ENCODE assay signal across 2 cellular contexts in the genomic region with DNA sequence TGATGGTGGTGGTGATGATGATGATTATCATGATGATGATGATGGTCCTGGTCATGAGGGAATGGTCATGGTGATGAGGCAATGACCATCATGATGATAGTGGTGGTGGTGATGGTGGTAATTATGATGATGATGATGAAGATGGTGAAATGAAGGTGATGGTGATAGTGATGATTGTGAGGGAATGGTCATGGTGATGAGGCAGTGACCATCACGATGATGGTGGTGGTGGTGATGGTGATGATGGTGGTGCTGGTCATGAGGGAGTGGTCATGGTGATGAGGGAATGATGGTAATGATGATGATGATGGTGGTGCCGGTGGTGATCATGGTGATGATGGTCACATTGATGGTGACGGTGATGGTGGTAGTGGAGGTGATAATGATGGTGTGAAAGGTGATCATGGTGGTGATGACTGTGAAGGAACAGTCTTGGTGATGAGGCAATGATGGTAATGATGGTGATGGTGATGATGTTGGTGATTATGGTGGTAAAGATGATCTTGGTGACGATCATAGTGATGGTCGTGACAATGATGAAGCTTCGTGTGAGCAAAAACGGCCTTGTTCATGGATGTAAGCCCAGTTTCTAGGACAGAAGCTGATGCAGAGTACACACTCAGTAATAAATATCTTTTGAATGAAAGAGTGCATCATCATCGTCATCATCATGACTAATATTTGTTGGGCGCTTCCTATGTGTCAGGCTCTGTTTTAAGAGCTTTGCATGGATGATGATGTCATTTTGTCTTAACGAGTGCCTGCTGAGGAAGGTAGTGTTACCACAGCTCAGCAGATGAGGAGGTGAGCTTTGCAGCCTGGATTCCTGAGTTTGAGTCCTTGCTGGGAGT.
TF ChIP-seq lines count a peak whose summit lies in the region.

No MANE protein-coding gene starts in this region.

TF ChIP-seq in IMR-90, 13 proteins besides CTCF, POLR2A, EP300 and RAD21:
- TF ChIP-seq RCOR1 (IDR thresholded peaks at IDR 0.05; ENCODE audit: insufficient replicate concordance, low read length) (no peak), BHLHE40 (IDR thresholded peaks at IDR 0.05; ENCODE audit: low read depth, low read length) (peak; percentile 58; the same call in 1 of the 2 replicates), SMC3 (IDR thresholded peaks at IDR 0.05; ENCODE audit: low read depth, low read length) (peak; percentile 2; the same call in 1 of the 2 replicates), MXI1 (IDR thresholded peaks at IDR 0.05; ENCODE audit: borderline replicate concordance, low read depth, low read length) (no peak), MAZ (IDR thresholded peaks at IDR 0.05; ENCODE audit: borderline replicate concordance, low read depth, low read length) (no peak), FOS (IDR thresholded peaks at IDR 0.05; ENCODE audit: low read depth, low read length) (peak; percentile 81), CEBPB (IDR thresholded peaks at IDR 0.05; ENCODE audit: low read depth, low read length) (peak; percentile 54), MAFK (IDR thresholded peaks at IDR 0.05; ENCODE audit: low read depth, low read length) (peak; percentile 43; the same call in 1 of the 2 replicates), NFE2L2 (IDR thresholded peaks at IDR 0.05; ENCODE audit: low read depth, low read length) (peak; percentile 59), RFX5 (IDR thresholded peaks at IDR 0.05; ENCODE audit: low read depth, low read length) (no peak), CHD1 (IDR thresholded peaks at IDR 0.05; ENCODE audit: low read depth, low read length) (no peak)
- TF ChIP-seq, protein P1, sequence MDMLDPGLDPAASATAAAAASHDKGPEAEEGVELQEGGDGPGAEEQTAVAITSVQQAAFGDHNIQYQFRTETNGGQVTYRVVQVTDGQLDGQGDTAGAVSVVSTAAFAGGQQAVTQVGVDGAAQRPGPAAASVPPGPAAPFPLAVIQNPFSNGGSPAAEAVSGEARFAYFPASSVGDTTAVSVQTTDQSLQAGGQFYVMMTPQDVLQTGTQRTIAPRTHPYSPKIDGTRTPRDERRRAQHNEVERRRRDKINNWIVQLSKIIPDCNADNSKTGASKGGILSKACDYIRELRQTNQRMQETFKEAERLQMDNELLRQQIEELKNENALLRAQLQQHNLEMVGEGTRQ (IDR thresholded peaks at IDR 0.05; ENCODE audit: low read depth, low read length) = no peak
- TF ChIP-seq, protein P2, sequence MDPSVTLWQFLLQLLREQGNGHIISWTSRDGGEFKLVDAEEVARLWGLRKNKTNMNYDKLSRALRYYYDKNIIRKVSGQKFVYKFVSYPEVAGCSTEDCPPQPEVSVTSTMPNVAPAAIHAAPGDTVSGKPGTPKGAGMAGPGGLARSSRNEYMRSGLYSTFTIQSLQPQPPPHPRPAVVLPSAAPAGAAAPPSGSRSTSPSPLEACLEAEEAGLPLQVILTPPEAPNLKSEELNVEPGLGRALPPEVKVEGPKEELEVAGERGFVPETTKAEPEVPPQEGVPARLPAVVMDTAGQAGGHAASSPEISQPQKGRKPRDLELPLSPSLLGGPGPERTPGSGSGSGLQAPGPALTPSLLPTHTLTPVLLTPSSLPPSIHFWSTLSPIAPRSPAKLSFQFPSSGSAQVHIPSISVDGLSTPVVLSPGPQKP (IDR thresholded peaks at IDR 0.05; ENCODE audit: borderline replicate concordance, low read depth, low read length) = no peak
TF ChIP-seq in IMR-90: peak in this region for 6.

TF ChIP-seq in K562, 482 proteins besides CTCF, POLR2A, EP300 and RAD21 (continues in another document):
- TF ChIP-seq, protein P3, sequence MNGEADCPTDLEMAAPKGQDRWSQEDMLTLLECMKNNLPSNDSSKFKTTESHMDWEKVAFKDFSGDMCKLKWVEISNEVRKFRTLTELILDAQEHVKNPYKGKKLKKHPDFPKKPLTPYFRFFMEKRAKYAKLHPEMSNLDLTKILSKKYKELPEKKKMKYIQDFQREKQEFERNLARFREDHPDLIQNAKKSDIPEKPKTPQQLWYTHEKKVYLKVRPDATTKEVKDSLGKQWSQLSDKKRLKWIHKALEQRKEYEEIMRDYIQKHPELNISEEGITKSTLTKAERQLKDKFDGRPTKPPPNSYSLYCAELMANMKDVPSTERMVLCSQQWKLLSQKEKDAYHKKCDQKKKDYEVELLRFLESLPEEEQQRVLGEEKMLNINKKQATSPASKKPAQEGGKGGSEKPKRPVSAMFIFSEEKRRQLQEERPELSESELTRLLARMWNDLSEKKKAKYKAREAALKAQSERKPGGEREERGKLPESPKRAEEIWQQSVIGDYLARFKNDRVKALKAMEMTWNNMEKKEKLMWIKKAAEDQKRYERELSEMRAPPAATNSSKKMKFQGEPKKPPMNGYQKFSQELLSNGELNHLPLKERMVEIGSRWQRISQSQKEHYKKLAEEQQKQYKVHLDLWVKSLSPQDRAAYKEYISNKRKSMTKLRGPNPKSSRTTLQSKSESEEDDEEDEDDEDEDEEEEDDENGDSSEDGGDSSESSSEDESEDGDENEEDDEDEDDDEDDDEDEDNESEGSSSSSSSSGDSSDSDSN (IDR thresholded peaks at IDR 0.05; ENCODE audit: borderline replicate concordance in 1 of 2, low read depth in 2 of 2, low read length in 2 of 2) = no peak
- TF ChIP-seq ETV5 (CRISPR knock-in tag; IDR thresholded peaks at IDR 0.05; ENCODE audit: low read depth) (no peak), SP2 (IDR thresholded peaks at IDR 0.05; ENCODE audit: extremely low read depth, low read depth, low read length, poor library complexity, severe bottlenecking) (no peak), CXXC5 (CRISPR knock-in tag; IDR thresholded peaks at IDR 0.05) (no peak), NBN (IDR thresholded peaks at IDR 0.05; ENCODE audit: low read depth) (no peak), ZNF75A (CRISPR knock-in tag; IDR thresholded peaks at IDR 0.05) (no peak), FOXA1 (IDR thresholded peaks at IDR 0.05; ENCODE audit: borderline replicate concordance) (no peak), SMAD3 (CRISPR knock-in tag; conservative IDR thresholded peaks at IDR 0.05) (no peak), PHTF2 (CRISPR knock-in tag; IDR thresholded peaks at IDR 0.05) (no peak), CBX8 (IDR thresholded peaks at IDR 0.05; ENCODE audit: borderline replicate concordance, extremely low read depth, low read depth, low read length, poor library complexity, severe bottlenecking) (no peak), HEY1 (CRISPR knock-in tag; IDR thresholded peaks at IDR 0.05; ENCODE audit: borderline replicate concordance) (no peak), TEAD1 (CRISPR knock-in tag; IDR thresholded peaks at IDR 0.05) (0 out of 4 replicates have a peak, but pooled peaks of 1 of the 2 experiments have one; percentile 36), ADNP (tag; IDR thresholded peaks at IDR 0.05) (no peak), ZNF57 (CRISPR knock-in tag; IDR thresholded peaks at IDR 0.05) (no peak), NFE2 (IDR thresholded peaks at IDR 0.05; ENCODE audit: low read depth) (no peak), RHOXF2B (CRISPR knock-in tag; conservative IDR thresholded peaks at IDR 0.05) (no peak), XRCC3 (IDR thresholded peaks at IDR 0.05) (no peak), ZNF316 (IDR thresholded peaks at IDR 0.05) (no peak), PTRF (tag; IDR thresholded peaks at IDR 0.05) (no peak), LARP7 (IDR thresholded peaks at IDR 0.05) (peak; percentile 44; the same call in 1 of the 2 replicates), C11orf30 (IDR thresholded peaks at IDR 0.05; ENCODE audit: low read depth) (peak; percentile 42), RBM22 (IDR thresholded peaks at IDR 0.05; ENCODE audit: low read depth, low read length, poor library complexity, severe bottlenecking) (no peak), JUND (IDR thresholded peaks at IDR 0.05; ENCODE audit: borderline replicate concordance, low read depth, low read length) (peak; percentile 79; the same call in 1 of the 2 replicates), JUND (tag; IDR thresholded peaks at IDR 0.05; ENCODE audit: borderline replicate concordance, low read depth, low read length) (peak; percentile 75; the same call in 2 of the 3 replicates), GATA2 (CRISPR knock-in tag; IDR thresholded peaks at IDR 0.05) (no peak), ZNF146 (CRISPR knock-in tag; IDR thresholded peaks at IDR 0.05; ENCODE audit: unreplicated experiment) (no peak), ZNF239 (CRISPR knock-in tag; IDR thresholded peaks at IDR 0.05) (no peak), CAMTA2 (CRISPR knock-in tag; conservative IDR thresholded peaks at IDR 0.05) (no peak), ZNF41 (CRISPR knock-in tag; conservative IDR thresholded peaks at IDR 0.05) (no peak), KAT2B (IDR thresholded peaks at IDR 0.05; ENCODE audit: low read depth, low read length) (no peak), NELFE (IDR thresholded peaks at IDR 0.05; ENCODE audit: insufficient read depth, insufficient read length) (no peak), MEIS2 (IDR thresholded peaks at IDR 0.05; ENCODE audit: partially characterized antibody) (peak; percentile 14), SMAD4 (CRISPR knock-in tag; conservative IDR thresholded peaks at IDR 0.05) (no peak), CREB1 (IDR thresholded peaks at IDR 0.05) (peak; percentile 83), CREB1 (CRISPR knock-in tag; IDR thresholded peaks at IDR 0.05) (peak; percentile 67), SAP30 (IDR thresholded peaks at IDR 0.05; ENCODE audit: borderline replicate concordance, insufficient read depth, low read depth, low read length, poor library complexity, severe bottlenecking) (no peak)
- TF ChIP-seq, protein P4, sequence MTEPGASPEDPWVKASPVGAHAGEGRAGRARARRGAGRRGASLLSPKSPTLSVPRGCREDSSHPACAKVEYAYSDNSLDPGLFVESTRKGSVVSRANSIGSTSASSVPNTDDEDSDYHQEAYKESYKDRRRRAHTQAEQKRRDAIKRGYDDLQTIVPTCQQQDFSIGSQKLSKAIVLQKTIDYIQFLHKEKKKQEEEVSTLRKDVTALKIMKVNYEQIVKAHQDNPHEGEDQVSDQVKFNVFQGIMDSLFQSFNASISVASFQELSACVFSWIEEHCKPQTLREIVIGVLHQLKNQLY (CRISPR knock-in tag; conservative IDR thresholded peaks at IDR 0.05) = no peak
- TF ChIP-seq, protein P5, sequence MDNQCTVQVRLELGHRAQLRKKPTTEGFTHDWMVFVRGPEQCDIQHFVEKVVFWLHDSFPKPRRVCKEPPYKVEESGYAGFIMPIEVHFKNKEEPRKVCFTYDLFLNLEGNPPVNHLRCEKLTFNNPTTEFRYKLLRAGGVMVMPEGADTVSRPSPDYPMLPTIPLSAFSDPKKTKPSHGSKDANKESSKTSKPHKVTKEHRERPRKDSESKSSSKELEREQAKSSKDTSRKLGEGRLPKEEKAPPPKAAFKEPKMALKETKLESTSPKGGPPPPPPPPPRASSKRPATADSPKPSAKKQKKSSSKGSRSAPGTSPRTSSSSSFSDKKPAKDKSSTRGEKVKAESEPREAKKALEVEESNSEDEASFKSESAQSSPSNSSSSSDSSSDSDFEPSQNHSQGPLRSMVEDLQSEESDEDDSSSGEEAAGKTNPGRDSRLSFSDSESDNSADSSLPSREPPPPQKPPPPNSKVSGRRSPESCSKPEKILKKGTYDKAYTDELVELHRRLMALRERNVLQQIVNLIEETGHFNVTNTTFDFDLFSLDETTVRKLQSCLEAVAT (IDR thresholded peaks at IDR 0.05) = peak; percentile 15 to 46; a peak in 1 of 4 replicates
- TF ChIP-seq, protein P6, sequence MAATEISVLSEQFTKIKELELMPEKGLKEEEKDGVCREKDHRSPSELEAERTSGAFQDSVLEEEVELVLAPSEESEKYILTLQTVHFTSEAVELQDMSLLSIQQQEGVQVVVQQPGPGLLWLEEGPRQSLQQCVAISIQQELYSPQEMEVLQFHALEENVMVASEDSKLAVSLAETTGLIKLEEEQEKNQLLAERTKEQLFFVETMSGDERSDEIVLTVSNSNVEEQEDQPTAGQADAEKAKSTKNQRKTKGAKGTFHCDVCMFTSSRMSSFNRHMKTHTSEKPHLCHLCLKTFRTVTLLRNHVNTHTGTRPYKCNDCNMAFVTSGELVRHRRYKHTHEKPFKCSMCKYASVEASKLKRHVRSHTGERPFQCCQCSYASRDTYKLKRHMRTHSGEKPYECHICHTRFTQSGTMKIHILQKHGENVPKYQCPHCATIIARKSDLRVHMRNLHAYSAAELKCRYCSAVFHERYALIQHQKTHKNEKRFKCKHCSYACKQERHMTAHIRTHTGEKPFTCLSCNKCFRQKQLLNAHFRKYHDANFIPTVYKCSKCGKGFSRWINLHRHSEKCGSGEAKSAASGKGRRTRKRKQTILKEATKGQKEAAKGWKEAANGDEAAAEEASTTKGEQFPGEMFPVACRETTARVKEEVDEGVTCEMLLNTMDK (IDR thresholded peaks at IDR 0.05; ENCODE audit: borderline replicate concordance, insufficient read depth, low read depth, low read length, poor library complexity, severe bottlenecking) = no peak
- TF ChIP-seq, protein P7, sequence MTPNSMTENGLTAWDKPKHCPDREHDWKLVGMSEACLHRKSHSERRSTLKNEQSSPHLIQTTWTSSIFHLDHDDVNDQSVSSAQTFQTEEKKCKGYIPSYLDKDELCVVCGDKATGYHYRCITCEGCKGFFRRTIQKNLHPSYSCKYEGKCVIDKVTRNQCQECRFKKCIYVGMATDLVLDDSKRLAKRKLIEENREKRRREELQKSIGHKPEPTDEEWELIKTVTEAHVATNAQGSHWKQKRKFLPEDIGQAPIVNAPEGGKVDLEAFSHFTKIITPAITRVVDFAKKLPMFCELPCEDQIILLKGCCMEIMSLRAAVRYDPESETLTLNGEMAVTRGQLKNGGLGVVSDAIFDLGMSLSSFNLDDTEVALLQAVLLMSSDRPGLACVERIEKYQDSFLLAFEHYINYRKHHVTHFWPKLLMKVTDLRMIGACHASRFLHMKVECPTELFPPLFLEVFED (CRISPR knock-in tag; conservative IDR thresholded peaks at IDR 0.05) = peak; percentile 69; the same call in 1 of the 2 replicates
- TF ChIP-seq, protein P8, sequence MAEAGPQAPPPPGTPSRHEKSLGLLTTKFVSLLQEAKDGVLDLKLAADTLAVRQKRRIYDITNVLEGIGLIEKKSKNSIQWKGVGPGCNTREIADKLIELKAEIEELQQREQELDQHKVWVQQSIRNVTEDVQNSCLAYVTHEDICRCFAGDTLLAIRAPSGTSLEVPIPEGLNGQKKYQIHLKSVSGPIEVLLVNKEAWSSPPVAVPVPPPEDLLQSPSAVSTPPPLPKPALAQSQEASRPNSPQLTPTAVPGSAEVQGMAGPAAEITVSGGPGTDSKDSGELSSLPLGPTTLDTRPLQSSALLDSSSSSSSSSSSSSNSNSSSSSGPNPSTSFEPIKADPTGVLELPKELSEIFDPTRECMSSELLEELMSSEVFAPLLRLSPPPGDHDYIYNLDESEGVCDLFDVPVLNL (CRISPR knock-in tag; IDR thresholded peaks at IDR 0.05; ENCODE audit: low read depth) = no peak
- TF ChIP-seq, protein P9, sequence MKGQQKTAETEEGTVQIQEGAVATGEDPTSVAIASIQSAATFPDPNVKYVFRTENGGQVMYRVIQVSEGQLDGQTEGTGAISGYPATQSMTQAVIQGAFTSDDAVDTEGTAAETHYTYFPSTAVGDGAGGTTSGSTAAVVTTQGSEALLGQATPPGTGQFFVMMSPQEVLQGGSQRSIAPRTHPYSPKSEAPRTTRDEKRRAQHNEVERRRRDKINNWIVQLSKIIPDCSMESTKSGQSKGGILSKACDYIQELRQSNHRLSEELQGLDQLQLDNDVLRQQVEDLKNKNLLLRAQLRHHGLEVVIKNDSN (CRISPR knock-in tag; IDR thresholded peaks at IDR 0.05) = peak; percentile 21; the same call in 1 of the 2 replicates
- TF ChIP-seq, protein P10, sequence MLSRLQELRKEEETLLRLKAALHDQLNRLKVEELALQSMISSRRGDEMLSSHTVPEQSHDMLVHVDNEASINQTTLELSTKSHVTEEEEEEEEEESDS (CRISPR knock-in tag; IDR thresholded peaks at IDR 0.05) = no peak
